Comparison of ENCODE assay signal across 7 cellular contexts in genomic region chr9:38046669-38047300, GRCh38. TPM values are rescaled to one million over a fixed set of nuclear protein-coding genes. Genes with fewer than 3 reads are reported as not detected.
DNase-seq lines count a peak whose midpoint lies in the region; ATAC-seq and TF ChIP-seq lines count a peak whose summit lies in the region.

No MANE protein-coding gene starts in this region.

- H3K4me1 ChIP-seq in body of pancreas (peaks cover 81% of the 10 kb centered on the region), transverse colon (peaks cover 17 to 45% (median 31%) of the 10 kb centered on the region in 4 donors)

- H3K27me3 ChIP-seq in body of pancreas = no peaks in the 10 kb centered on the region
- no peaks in the 10 kb centered on the region for H3K27me3 ChIP-seq in kidney epithelial cell (ENCODE audit: control insufficient read depth, insufficient read depth, low read length)
- no peaks in the 10 kb centered on the region for H3K27me3 ChIP-seq in transverse colon

- H3K36me3 ChIP-seq in body of pancreas (replicated peaks in 1 of 2; ENCODE audit: insufficient read depth in 1 of 2, low read depth in 2 of 2) (no peaks in the 10 kb centered on the region), kidney epithelial cell (ENCODE audit: control insufficient read depth, insufficient read depth, low read length) (no peaks in the 10 kb centered on the region), transverse colon (no peaks in the 10 kb centered on the region)

- intact Hi-C loops in body of pancreas (cut with DNase I) (no loop called here), transverse colon (cut with DNase I; ENCODE audit: low total_unique reads) (no loop called here)

- peak; percentile 70 for ATAC-seq in body of pancreas

- H3K9me3 ChIP-seq in body of pancreas (no peaks in the 10 kb centered on the region), transverse colon (no peaks in the 10 kb centered on the region)

- no peak for TF ChIP-seq RAD21 in Ishikawa (IDR thresholded peaks at IDR 0.05; ENCODE audit: low read depth)

- DNase-seq in body of pancreas (peak; percentile 80 to 90 (median 86)), kidney epithelial cell (ENCODE audit: low read depth) (peak; percentile 63), transverse colon (peak; percentile 36), NCI-H2029 treated with DMSO at 0.1 percent for 48 hours (lab: John Stamatoyannopoulos, UW) (no peak), SKM-1 (lab: John Stamatoyannopoulos, UW; ENCODE audit: unreplicated experiment) (no peak), SKM-1 treated with dmso at 0.1 percent for 144 hours (lab: John Stamatoyannopoulos, UW; ENCODE audit: unreplicated experiment) (no peak)

- TF ChIP-seq EP300 in Ishikawa (IDR thresholded peaks at IDR 0.05; ENCODE audit: borderline replicate concordance) (0 out of 2 replicates have a peak, but pooled peaks have one; percentile 29), transverse colon (IDR thresholded peaks at IDR 0.05; ENCODE audit: low read depth) (no peak)

- H3K4me3 ChIP-seq in body of pancreas (no peak overlapping the region), kidney epithelial cell (ENCODE audit: low read depth, low read length) (no peak overlapping the region), transverse colon (no peak overlapping the region)

- peak overlapping the region; percentile 78 to 94 (median 90) for H3K27ac ChIP-seq in body of pancreas
- peak overlapping the region; percentile 81 to 87 (median 83) for H3K27ac ChIP-seq in transverse colon

- TF ChIP-seq CTCF in body of pancreas (IDR thresholded peaks at IDR 0.05) (no peak), kidney epithelial cell (IDR thresholded peaks at IDR 0.05; ENCODE audit: insufficient read depth, low read length, poor library complexity, severe bottlenecking) (no peak), transverse colon (IDR thresholded peaks at IDR 0.05) (no peak)

- TF ChIP-seq POLR2A in body of pancreas (IDR thresholded peaks at IDR 0.05) (no peak), transverse colon (IDR thresholded peaks at IDR 0.05) (no peak)

- in situ Hi-C loops in transverse colon (cut with MboI; ENCODE audit: low pct_ligation_motif_present in 1 of 4, low pct_unique_long_range_greater_than_20kb in 1 of 4, low sequenced_read_pairs in 3 of 4) = no loop called here

- WGBS in body of pancreas, 2 donors = 21 to 31% methylated on average over 7 of the region's 7 CpGs
- 50 to 54% methylated on average over 4 to 7 of the region's 7 CpGs for WGBS in transverse colon (ENCODE audit: low coverage in 1 of 2), 2 donors

TF ChIP-seq in Ishikawa, 13 proteins besides CTCF, POLR2A, EP300 and RAD21:
- TF ChIP-seq YY1 (IDR thresholded peaks at IDR 0.05; ENCODE audit: low read depth) (no peak), CEBPB (IDR thresholded peaks at IDR 0.05) (peak; percentile 67), NFIC (IDR thresholded peaks at IDR 0.05) (no peak), TAF1 (IDR thresholded peaks at IDR 0.05; ENCODE audit: low read depth) (no peak), ZBTB7A (IDR thresholded peaks at IDR 0.05; ENCODE audit: low read depth) (no peak), USF1 (IDR thresholded peaks at IDR 0.05) (no peak), TCF12 (IDR thresholded peaks at IDR 0.05; ENCODE audit: low read depth) (peak; percentile 15; the same call in 1 of the 2 replicates), TEAD4 (IDR thresholded peaks at IDR 0.05) (peak; percentile 48), REST (IDR thresholded peaks at IDR 0.05; ENCODE audit: low read depth) (no peak), CREB1 (IDR thresholded peaks at IDR 0.05; ENCODE audit: low read depth) (no peak), EGR1 (IDR thresholded peaks at IDR 0.05) (no peak), FOXM1 (IDR thresholded peaks at IDR 0.05; ENCODE audit: borderline replicate concordance, low read depth) (no peak)
- TF ChIP-seq, protein P1, sequence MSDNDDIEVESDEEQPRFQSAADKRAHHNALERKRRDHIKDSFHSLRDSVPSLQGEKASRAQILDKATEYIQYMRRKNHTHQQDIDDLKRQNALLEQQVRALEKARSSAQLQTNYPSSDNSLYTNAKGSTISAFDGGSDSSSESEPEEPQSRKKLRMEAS (IDR thresholded peaks at IDR 0.05) = no peak

RNA-seq across cellular contexts. Expression of gene SHB, which starts 22.2 kb away (rescaled TPM):
- 10 to 100 TPM; 25.2 to 29.3 TPM for total RNA-seq in body of pancreas
- total RNA-seq in kidney epithelial cell = 39.1 and 42.2 TPM in 2 replicates
- total RNA-seq in transverse colon = 10 to 100 TPM; 11.9 to 33.7 (median 22.2) TPM

Comparison
In these comparisons a context has a peak if more than half of its experiments do, and no peak if none do; other contexts are left out.
1. DNase-seq: peak in body of pancreas (4 of 4), kidney epithelial cell (single experiment) and transverse colon (single experiment); none in NCI-H2029 treated with DMSO at 0.1 percent for 48 hours (single experiment), SKM-1 (single experiment) and SKM-1 treated with dmso at 0.1 percent for 144 hours (single experiment).